3 cellular contexts compared by ENCODE assay signal in the genomic region with DNA sequence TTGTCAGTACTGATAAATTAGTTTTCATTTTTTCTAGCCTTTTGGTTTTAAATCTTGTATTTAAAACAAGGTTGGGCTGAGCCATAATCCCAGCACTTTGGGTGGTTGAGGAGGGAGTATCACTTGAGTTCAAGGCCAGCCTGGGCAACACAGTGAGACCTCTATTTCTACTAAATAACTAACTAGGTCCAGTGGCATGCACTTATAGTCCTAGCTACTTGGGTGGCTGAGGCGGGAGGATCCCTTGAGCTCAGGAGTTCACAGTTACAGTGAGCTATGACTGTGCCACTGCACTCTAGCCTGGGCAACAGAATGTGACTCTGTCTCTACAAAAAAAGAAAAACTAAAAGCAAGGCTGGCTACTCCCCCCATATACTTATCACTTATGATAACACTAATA.
TF ChIP-seq lines count a peak whose summit lies in the region.

No MANE protein-coding gene starts in this region.

TF ChIP-seq in GM23338, 12 proteins besides CTCF, POLR2A, EP300 and RAD21 (continues in another document):
- no peak for TF ChIP-seq STAT1 (IDR thresholded peaks at IDR 0.05; ENCODE audit: unreplicated experiment)
- no peak for TF ChIP-seq ZNF331 (CRISPR knock-in tag; IDR thresholded peaks at IDR 0.05; ENCODE audit: low read depth)
- no peak for TF ChIP-seq ZNF114 (CRISPR knock-in tag; IDR thresholded peaks at IDR 0.05)
- TF ChIP-seq POLR2AphosphoS5 (IDR thresholded peaks at IDR 0.05; ENCODE audit: low read depth) = no peak
- TF ChIP-seq, protein P1, sequence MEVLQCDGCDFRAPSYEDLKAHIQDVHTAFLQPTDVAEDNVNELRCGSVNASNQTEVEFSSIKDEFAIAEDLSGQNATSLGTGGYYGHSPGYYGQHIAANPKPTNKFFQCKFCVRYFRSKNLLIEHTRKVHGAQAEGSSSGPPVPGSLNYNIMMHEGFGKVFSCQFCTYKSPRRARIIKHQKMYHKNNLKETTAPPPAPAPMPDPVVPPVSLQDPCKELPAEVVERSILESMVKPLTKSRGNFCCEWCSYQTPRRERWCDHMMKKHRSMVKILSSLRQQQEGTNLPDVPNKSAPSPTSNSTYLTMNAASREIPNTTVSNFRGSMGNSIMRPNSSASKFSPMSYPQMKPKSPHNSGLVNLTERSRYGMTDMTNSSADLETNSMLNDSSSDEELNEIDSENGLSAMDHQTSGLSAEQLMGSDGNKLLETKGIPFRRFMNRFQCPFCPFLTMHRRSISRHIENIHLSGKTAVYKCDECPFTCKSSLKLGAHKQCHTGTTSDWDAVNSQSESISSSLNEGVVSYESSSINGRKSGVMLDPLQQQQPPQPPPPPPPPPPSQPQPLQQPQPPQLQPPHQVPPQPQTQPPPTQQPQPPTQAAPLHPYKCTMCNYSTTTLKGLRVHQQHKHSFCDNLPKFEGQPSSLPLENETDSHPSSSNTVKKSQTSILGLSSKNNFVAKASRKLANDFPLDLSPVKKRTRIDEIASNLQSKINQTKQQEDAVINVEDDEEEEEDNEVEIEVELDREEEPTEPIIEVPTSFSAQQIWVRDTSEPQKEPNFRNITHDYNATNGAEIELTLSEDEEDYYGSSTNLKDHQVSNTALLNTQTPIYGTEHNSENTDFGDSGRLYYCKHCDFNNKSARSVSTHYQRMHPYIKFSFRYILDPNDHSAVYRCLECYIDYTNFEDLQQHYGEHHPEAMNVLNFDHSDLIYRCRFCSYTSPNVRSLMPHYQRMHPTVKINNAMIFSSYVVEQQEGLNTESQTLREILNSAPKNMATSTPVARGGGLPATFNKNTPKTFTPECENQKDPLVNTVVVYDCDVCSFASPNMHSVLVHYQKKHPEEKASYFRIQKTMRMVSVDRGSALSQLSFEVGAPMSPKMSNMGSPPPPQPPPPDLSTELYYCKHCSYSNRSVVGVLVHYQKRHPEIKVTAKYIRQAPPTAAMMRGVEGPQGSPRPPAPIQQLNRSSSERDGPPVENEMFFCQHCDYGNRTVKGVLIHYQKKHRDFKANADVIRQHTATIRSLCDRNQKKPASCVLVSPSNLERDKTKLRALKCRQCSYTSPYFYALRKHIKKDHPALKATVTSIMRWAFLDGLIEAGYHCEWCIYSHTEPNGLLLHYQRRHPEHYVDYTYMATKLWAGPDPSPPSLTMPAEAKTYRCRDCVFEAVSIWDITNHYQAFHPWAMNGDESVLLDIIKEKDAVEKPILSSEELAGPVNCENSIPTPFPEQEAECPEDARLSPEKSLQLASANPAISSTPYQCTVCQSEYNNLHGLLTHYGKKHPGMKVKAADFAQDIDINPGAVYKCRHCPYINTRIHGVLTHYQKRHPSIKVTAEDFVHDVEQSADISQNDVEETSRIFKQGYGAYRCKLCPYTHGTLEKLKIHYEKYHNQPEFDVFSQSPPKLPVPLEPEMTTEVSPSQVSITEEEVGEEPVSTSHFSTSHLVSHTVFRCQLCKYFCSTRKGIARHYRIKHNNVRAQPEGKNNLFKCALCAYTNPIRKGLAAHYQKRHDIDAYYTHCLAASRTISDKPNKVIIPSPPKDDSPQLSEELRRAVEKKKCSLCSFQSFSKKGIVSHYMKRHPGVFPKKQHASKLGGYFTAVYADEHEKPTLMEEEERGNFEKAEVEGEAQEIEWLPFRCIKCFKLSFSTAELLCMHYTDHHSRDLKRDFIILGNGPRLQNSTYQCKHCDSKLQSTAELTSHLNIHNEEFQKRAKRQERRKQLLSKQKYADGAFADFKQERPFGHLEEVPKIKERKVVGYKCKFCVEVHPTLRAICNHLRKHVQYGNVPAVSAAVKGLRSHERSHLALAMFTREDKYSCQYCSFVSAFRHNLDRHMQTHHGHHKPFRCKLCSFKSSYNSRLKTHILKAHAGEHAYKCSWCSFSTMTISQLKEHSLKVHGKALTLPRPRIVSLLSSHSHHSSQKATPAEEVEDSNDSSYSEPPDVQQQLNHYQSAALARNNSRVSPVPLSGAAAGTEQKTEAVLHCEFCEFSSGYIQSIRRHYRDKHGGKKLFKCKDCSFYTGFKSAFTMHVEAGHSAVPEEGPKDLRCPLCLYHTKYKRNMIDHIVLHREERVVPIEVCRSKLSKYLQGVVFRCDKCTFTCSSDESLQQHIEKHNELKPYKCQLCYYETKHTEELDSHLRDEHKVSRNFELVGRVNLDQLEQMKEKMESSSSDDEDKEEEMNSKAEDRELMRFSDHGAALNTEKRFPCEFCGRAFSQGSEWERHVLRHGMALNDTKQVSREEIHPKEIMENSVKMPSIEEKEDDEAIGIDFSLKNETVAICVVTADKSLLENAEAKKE (CRISPR knock-in tag; IDR thresholded peaks at IDR 0.05) = no peak
- TF ChIP-seq EZH2 (IDR thresholded peaks at IDR 0.05; ENCODE audit: low read depth, unreplicated experiment) = no peak
- no peak for TF ChIP-seq EZH2phosphoT487 (IDR thresholded peaks at IDR 0.05; ENCODE audit: unreplicated experiment)
- TF ChIP-seq NANOG (IDR thresholded peaks at IDR 0.05; ENCODE audit: borderline replicate concordance) = no peak

TF ChIP-seq in HEK293, 187 proteins besides CTCF, POLR2A, EP300 and RAD21:
- TF ChIP-seq ZNF623 (tag by site-specific recombination; IDR thresholded peaks at IDR 0.05) = no peak
- TF ChIP-seq, protein P2, sequence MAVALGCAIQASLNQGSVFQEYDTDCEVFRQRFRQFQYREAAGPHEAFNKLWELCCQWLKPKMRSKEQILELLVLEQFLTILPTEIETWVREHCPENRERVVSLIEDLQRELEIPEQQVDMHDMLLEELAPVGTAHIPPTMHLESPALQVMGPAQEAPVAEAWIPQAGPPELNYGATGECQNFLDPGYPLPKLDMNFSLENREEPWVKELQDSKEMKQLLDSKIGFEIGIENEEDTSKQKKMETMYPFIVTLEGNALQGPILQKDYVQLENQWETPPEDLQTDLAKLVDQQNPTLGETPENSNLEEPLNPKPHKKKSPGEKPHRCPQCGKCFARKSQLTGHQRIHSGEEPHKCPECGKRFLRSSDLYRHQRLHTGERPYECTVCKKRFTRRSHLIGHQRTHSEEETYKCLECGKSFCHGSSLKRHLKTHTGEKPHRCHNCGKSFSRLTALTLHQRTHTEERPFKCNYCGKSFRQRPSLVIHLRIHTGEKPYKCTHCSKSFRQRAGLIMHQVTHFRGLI (tag by site-specific recombination; IDR thresholded peaks at IDR 0.05) = peak; percentile 82

TF ChIP-seq in K562, 482 proteins besides CTCF, POLR2A, EP300 and RAD21:
- TF ChIP-seq, protein P3, sequence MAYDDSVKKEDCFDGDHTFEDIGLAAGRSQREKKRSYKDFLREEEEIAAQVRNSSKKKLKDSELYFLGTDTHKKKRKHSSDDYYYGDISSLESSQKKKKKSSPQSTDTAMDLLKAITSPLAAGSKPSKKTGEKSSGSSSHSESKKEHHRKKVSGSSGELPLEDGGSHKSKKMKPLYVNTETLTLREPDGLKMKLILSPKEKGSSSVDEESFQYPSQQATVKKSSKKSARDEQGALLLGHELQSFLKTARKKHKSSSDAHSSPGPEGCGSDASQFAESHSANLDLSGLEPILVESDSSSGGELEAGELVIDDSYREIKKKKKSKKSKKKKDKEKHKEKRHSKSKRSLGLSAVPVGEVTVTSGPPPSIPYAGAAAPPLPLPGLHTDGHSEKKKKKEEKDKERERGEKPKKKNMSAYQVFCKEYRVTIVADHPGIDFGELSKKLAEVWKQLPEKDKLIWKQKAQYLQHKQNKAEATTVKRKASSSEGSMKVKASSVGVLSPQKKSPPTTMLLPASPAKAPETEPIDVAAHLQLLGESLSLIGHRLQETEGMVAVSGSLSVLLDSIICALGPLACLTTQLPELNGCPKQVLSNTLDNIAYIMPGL (CRISPR knock-in tag; IDR thresholded peaks at IDR 0.05) = no peak
- no peak for TF ChIP-seq JUNB (CRISPR knock-in tag; conservative IDR thresholded peaks at IDR 0.05)
- TF ChIP-seq HDGF (IDR thresholded peaks at IDR 0.05) = no peak
- TF ChIP-seq, protein P4, sequence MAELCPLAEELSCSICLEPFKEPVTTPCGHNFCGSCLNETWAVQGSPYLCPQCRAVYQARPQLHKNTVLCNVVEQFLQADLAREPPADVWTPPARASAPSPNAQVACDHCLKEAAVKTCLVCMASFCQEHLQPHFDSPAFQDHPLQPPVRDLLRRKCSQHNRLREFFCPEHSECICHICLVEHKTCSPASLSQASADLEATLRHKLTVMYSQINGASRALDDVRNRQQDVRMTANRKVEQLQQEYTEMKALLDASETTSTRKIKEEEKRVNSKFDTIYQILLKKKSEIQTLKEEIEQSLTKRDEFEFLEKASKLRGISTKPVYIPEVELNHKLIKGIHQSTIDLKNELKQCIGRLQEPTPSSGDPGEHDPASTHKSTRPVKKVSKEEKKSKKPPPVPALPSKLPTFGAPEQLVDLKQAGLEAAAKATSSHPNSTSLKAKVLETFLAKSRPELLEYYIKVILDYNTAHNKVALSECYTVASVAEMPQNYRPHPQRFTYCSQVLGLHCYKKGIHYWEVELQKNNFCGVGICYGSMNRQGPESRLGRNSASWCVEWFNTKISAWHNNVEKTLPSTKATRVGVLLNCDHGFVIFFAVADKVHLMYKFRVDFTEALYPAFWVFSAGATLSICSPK (IDR thresholded peaks at IDR 0.05; ENCODE audit: borderline replicate concordance) = no peak
- TF ChIP-seq FOSL1 (tag; conservative IDR thresholded peaks at IDR 0.05) = no peak
